In genomic region chr11:69367211-69367964, GRCh38 we compare ENCODE assay signal across 19 cellular contexts.
A peak's percentile ranks its signal among the peaks of the same experiment; 100 is the strongest.
DNase-seq lines count a peak whose midpoint lies in the region; ATAC-seq and TF ChIP-seq lines count a peak whose summit lies in the region.
"Had no signal": no experiment of that assay in that cellular context is flagged by ENCODE, and none has a peak within 500 bp of the region (broad histone marks: within the 10 kb centered on the region; RNA-seq: fewer than 3 reads in every experiment).

No MANE protein-coding gene starts in this region.

- DNase-seq in A673 (ENCODE audit: low spot score) = no peak
- peak; percentile 6 for DNase-seq in GM13976 (ENCODE audit: low spot score)
- peak; percentile 58 for DNase-seq in dermis blood vessel endothelial cell
- peak; percentile 65 for DNase-seq in mesenteric fat pad (ENCODE audit: low spot score)
- DNase-seq in nucleus accumbens (lab: John Stamatoyannopoulos, UW) = no peak
- no peak for DNase-seq in dorsolateral prefrontal cortex
- DNase-seq: activated naive CD4-positive, alpha-beta T cell treated with Interleukin-2 at 50 U/mL for 16 hours; body of pancreas; Calu3; NCI-H1694 treated with DMSO at 0.1 percent for 48 hours; NCI-H446; Right ventricle myocardium superior; stimulated activated CD4-positive, alpha-beta T cell treated with anti-CD3 and anti-CD28 coated beads, Interleukin-1b, Interleukin-23, amount 100 ng/mL, for 48 hours; substantia nigra; T-helper 1 cell had no signal

- H3K4me1 ChIP-seq in A673 (ENCODE audit: insufficient read depth, low read length, poor library complexity, severe bottlenecking) = peaks cover 24% of the 10 kb centered on the region
- H3K4me1 ChIP-seq: body of pancreas, HAP-1, heart left ventricle had no signal

- no peak for ATAC-seq in HG03025 (IDR thresholded peaks at IDR 0.05; ENCODE audit: low FRiP score, unreplicated experiment)
- ATAC-seq: body of pancreas, heart left ventricle, sciatic nerve had no signal

- TF ChIP-seq CTCF in A673 (conservative IDR thresholded peaks at IDR 0.05; ENCODE audit: low read depth, low read length) (no peak), GM13976 (IDR thresholded peaks at IDR 0.05; ENCODE audit: borderline replicate concordance, control extremely low read depth, extremely low read depth, insufficient read depth, missing control alignments) (no peak), dorsolateral prefrontal cortex (IDR thresholded peaks at IDR 0.05 in 54 of 56, conservative IDR thresholded peaks at IDR 0.05 in 2 of 56; ENCODE audit: low read depth in 1 of 56, partially characterized antibody in 56 of 56) (no peak)

- CTCF ChIA-PET in A673 (lab: Charles Lee) = no interaction called here

- peaks cover 9% of the 10 kb centered on the region for H3K9me3 ChIP-seq in A673 (ENCODE audit: low read depth, low read length, poor library complexity, severe bottlenecking)
- H3K9me3 ChIP-seq: body of pancreas had no signal

- in situ Hi-C loops in GM13976 (cut with MboI; ENCODE audit: low sequenced_read_pairs, unreplicated experiment) = no loop called here

- no peak overlapping the region for H3K4me3 ChIP-seq in A673 (ENCODE audit: low read depth, low read length, poor library complexity, severe bottlenecking)
- no peak overlapping the region for H3K4me3 ChIP-seq in dorsolateral prefrontal cortex
- H3K4me3 ChIP-seq: body of pancreas, HAP-1, heart left ventricle had no signal

- intact Hi-C loops in A673 (cut with micrococcal nuclease; ENCODE audit: unreplicated experiment) = loop anchor here (5.0 kb wide), 1 partner anchor 70 kb away; no protein-coding TSS in a partner anchor
- intact Hi-C loops in dorsolateral prefrontal cortex (cut with DNase I) = no loop called here

- peaks cover 58% of the 10 kb centered on the region for H3K36me3 ChIP-seq in A673 (ENCODE audit: insufficient read depth, low read length, poor library complexity, severe bottlenecking)
- H3K36me3 ChIP-seq: HAP-1, heart left ventricle had no signal

- BruUV-seq in A673 (replicated peaks; lab: Mats Ljungman, UMichigan) = no TSS peak

- H3K27ac ChIP-seq in A673 (ENCODE audit: low read depth, low read length, poor library complexity, severe bottlenecking) = peak overlapping the region; percentile 39
- no peak overlapping the region for H3K27ac ChIP-seq in dorsolateral prefrontal cortex
- H3K27ac ChIP-seq: body of pancreas, heart left ventricle had no signal

- H3K27me3 ChIP-seq in A673 (replicated peaks; ENCODE audit: insufficient read depth, low read depth, low read length, poor library complexity) (no peaks in the 10 kb centered on the region), dorsolateral prefrontal cortex (peaks cover 0 to 2% (median 0%) of the 10 kb centered on the region in 45 donors)
- H3K27me3 ChIP-seq: body of pancreas, heart left ventricle had no signal

- POLR2A ChIA-PET in A673 (lab: Charles Lee; ENCODE audit: low non-redundant PET) = no interaction called here

Comparison
In these comparisons a context has a peak if more than half of its experiments do, and no peak if none do; other contexts are left out.
1. DNase-seq: peak in GM13976 (single experiment), dermis blood vessel endothelial cell (single experiment) and mesenteric fat pad (single experiment); none in A673 (single experiment), nucleus accumbens (0 of 56) and dorsolateral prefrontal cortex (0 of 10).